16 cellular contexts compared by ENCODE assay signal in genomic region chr9:37924538-37924937, GRCh38. TPM values are rescaled to one million over a fixed set of nuclear protein-coding genes. Genes with fewer than 3 reads are reported as not detected.
DNase-seq lines count a peak whose midpoint lies in the region; ATAC-seq and TF ChIP-seq lines count a peak whose summit lies in the region.
"Had no signal": no experiment of that assay in that cellular context is flagged by ENCODE, and none has a peak within 500 bp of the region (broad histone marks: within the 10 kb centered on the region; RNA-seq: fewer than 3 reads in every experiment).

No MANE protein-coding gene starts in this region.

- H3K4me3 Mint-ChIP-seq in endodermal cell = no peak overlapping the region
- H3K4me3 Mint-ChIP-seq in stimulated activated naive B cell treated with anti-CD40 and anti-IgM and Interleukin-4, amounts not matched to agents 10 μg/mL and 1 μg/mL and 100 μg/mL, for 72 hours = no peak overlapping the region
- H3K4me3 Mint-ChIP-seq: CD4-positive, CD25-positive, alpha-beta regulatory T cell; CD8-positive, alpha-beta memory T cell had no signal

- H3K4me1 ChIP-seq in RWPE2 (ENCODE audit: insufficient read depth, poor library complexity, severe bottlenecking) (peaks cover 38% of the 10 kb centered on the region), endodermal cell (ENCODE audit: control insufficient read depth, insufficient read depth, low read length) (peaks cover 35% of the 10 kb centered on the region), osteoblast (ENCODE audit: insufficient read depth, low read length) (peaks cover 9% of the 10 kb centered on the region), esophagus squamous epithelium (peaks cover 22 to 96% (median 37%) of the 10 kb centered on the region in 3 donors)

- peaks cover 17% of the 10 kb centered on the region for H3K36me3 Mint-ChIP-seq in endodermal cell (ENCODE audit: low read depth)
- peaks cover 0 to 2% of the 10 kb centered on the region in 2 donors for H3K36me3 Mint-ChIP-seq in stimulated activated naive B cell treated with anti-CD40 and anti-IgM and Interleukin-4, amounts not matched to agents 10 μg/mL and 1 μg/mL and 100 μg/mL, for 72 hours
- H3K36me3 Mint-ChIP-seq: CD4-positive, CD25-positive, alpha-beta regulatory T cell; CD8-positive, alpha-beta memory T cell had no signal

- H3K27me3 ChIP-seq in RWPE2 (ENCODE audit: insufficient read depth, poor library complexity, severe bottlenecking) (no peaks in the 10 kb centered on the region), endodermal cell (ENCODE audit: control insufficient read depth, insufficient read depth, low read length, poor library complexity, severe bottlenecking) (no peaks in the 10 kb centered on the region), osteoblast (ENCODE audit: insufficient read depth, low read length) (no peaks in the 10 kb centered on the region), esophagus squamous epithelium (no peaks in the 10 kb centered on the region)
- H3K27me3 ChIP-seq: BE2C had no signal

- no peak for TF ChIP-seq POLR2A in esophagus squamous epithelium (IDR thresholded peaks at IDR 0.05)

- H3K27ac Mint-ChIP-seq in endodermal cell = peak overlapping the region; percentile 23
- H3K27ac Mint-ChIP-seq in stimulated activated naive B cell treated with anti-CD40 and anti-IgM and Interleukin-4, amounts not matched to agents 10 μg/mL and 1 μg/mL and 100 μg/mL, for 72 hours = no peak overlapping the region
- H3K27ac Mint-ChIP-seq: CD4-positive, CD25-positive, alpha-beta regulatory T cell; CD8-positive, alpha-beta memory T cell had no signal

- no peak overlapping the region for H3K4me2 ChIP-seq in osteoblast (ENCODE audit: insufficient read depth, low read length)

- TF ChIP-seq CTCF in RWPE2 (IDR thresholded peaks at IDR 0.05; ENCODE audit: poor library complexity, severe bottlenecking) (no peak), endodermal cell (conservative IDR thresholded peaks at IDR 0.05) (no peak), osteoblast (IDR thresholded peaks at IDR 0.05; ENCODE audit: extremely low read depth, low read depth, low read length) (no peak), esophagus squamous epithelium (IDR thresholded peaks at IDR 0.05) (no peak)

- H3K9me3 ChIP-seq in RWPE2 (ENCODE audit: severe bottlenecking) (no peaks in the 10 kb centered on the region), endodermal cell (ENCODE audit: control insufficient read depth, low read length) (no peaks in the 10 kb centered on the region), osteoblast (ENCODE audit: low read depth, low read length) (no peaks in the 10 kb centered on the region), esophagus squamous epithelium (no peaks in the 10 kb centered on the region)
- H3K9me3 ChIP-seq: BE2C, HAP-1 had no signal

- peaks cover 27% of the 10 kb centered on the region for H4K20me1 ChIP-seq in osteoblast (ENCODE audit: insufficient read depth, low read length)

- H3K36me3 ChIP-seq in RWPE2 (ENCODE audit: low read depth) = peaks cover 23% of the 10 kb centered on the region
- H3K36me3 ChIP-seq in endodermal cell (ENCODE audit: control insufficient read depth, insufficient read depth, low read length) = peaks cover 29% of the 10 kb centered on the region
- peaks cover 4% of the 10 kb centered on the region for H3K36me3 ChIP-seq in osteoblast (ENCODE audit: insufficient read depth, low read length)
- peaks cover 0 to 23% (median 6%) of the 10 kb centered on the region in 3 donors for H3K36me3 ChIP-seq in esophagus squamous epithelium

- DNase-seq in RWPE2 (ENCODE audit: low spot score) = no peak
- DNase-seq in endodermal cell = no peak
- peak; percentile 17 for DNase-seq in osteoblast (ENCODE audit: insufficient read length, low spot score, missing footprints)
- no peak for DNase-seq in esophagus squamous epithelium (lab: John Stamatoyannopoulos, UW)
- DNase-seq in activated T-cell treated with anti-CD3 and anti-CD28 coated beads for 4 hours = no peak
- DNase-seq in stimulated activated naive B cell treated with anti-CD40 and anti-IgM and Interleukin-4, amounts not matched to agents 10 μg/mL and 1 μg/mL and 100 μg/mL, for 72 hours = no peak
- DNase-seq: BE2C; C1 segment of cervical spinal cord; CD4-positive, CD25-positive, alpha-beta regulatory T cell; COR-L47; DMS 273 treated with DMSO at 0.1 percent for 48 hours; DMS53; GM23248 had no signal

- H2AFZ ChIP-seq in osteoblast (ENCODE audit: low read length) = no peak overlapping the region
- H2AFZ ChIP-seq: GM23248 had no signal

- ATAC-seq in RWPE2 (ENCODE audit: low read depth) = no peak
- ATAC-seq in stimulated activated naive B cell treated with anti-CD40 and anti-IgM and Interleukin-4, amounts not matched to agents 10 μg/mL and 1 μg/mL and 100 μg/mL, for 72 hours (replicated peaks) = no peak

- H3K4me3 ChIP-seq in RWPE2 (ENCODE audit: severe bottlenecking) = no peak overlapping the region
- no peak overlapping the region for H3K4me3 ChIP-seq in endodermal cell (ENCODE audit: low read length)
- H3K4me3 ChIP-seq in osteoblast (ENCODE audit: insufficient read depth, low read length) = no peak overlapping the region
- H3K4me3 ChIP-seq in esophagus squamous epithelium = no peak overlapping the region
- H3K4me3 ChIP-seq: GM23248, HAP-1 had no signal

- H3K4me1 Mint-ChIP-seq in endodermal cell = peaks cover 61% of the 10 kb centered on the region
- peaks cover 2 to 5% of the 10 kb centered on the region in 2 donors for H3K4me1 Mint-ChIP-seq in stimulated activated naive B cell treated with anti-CD40 and anti-IgM and Interleukin-4, amounts not matched to agents 10 μg/mL and 1 μg/mL and 100 μg/mL, for 72 hours

- H3K27ac ChIP-seq in RWPE2 (ENCODE audit: poor library complexity, severe bottlenecking) (peak overlapping the region; percentile 22), endodermal cell (ENCODE audit: low read depth, low read length) (no peak overlapping the region), osteoblast (ENCODE audit: low read depth, low read length) (no peak overlapping the region), esophagus squamous epithelium (no peak overlapping the region)
- H3K27ac ChIP-seq: GM23248, HL-60 had no signal

- intact Hi-C loops in esophagus squamous epithelium (cut with DNase I) = no loop called here

- H3K79me2 ChIP-seq in osteoblast (ENCODE audit: insufficient read depth, low read length) = peaks cover 23% of the 10 kb centered on the region

- H3K27me3 Mint-ChIP-seq in endodermal cell (ENCODE audit: insufficient read depth) = no peaks in the 10 kb centered on the region
- H3K27me3 Mint-ChIP-seq in stimulated activated naive B cell treated with anti-CD40 and anti-IgM and Interleukin-4, amounts not matched to agents 10 μg/mL and 1 μg/mL and 100 μg/mL, for 72 hours = peaks cover 0 to 2% of the 10 kb centered on the region in 2 donors
- H3K27me3 Mint-ChIP-seq: CD4-positive, CD25-positive, alpha-beta regulatory T cell had no signal

- no peak overlapping the region for H3K9ac ChIP-seq in endodermal cell (ENCODE audit: extremely low read depth, low read length, poor library complexity, severe bottlenecking)
- H3K9ac ChIP-seq: GM23248 had no signal

- H3K9me3 Mint-ChIP-seq in endodermal cell = no peaks in the 10 kb centered on the region
- no peaks in the 10 kb centered on the region for H3K9me3 Mint-ChIP-seq in stimulated activated naive B cell treated with anti-CD40 and anti-IgM and Interleukin-4, amounts not matched to agents 10 μg/mL and 1 μg/mL and 100 μg/mL, for 72 hours
- H3K9me3 Mint-ChIP-seq: CD4-positive, CD25-positive, alpha-beta regulatory T cell; CD8-positive, alpha-beta memory T cell had no signal

RNA-seq across cellular contexts. Expression of gene SLC25A51, which starts 20.6 kb away (rescaled TPM):
- 10 to 100 TPM; 15.8 to 17.2 TPM for total RNA-seq in endodermal cell
- polyA plus RNA-seq in endodermal cell (2013, experiment 1 of 2) = 15.8 TPM
- polyA plus RNA-seq in endodermal cell (2013, experiment 2 of 2) = 16.7 TPM
- 114 and 119 TPM in 2 replicates for total RNA-seq in osteoblast
- total RNA-seq in esophagus squamous epithelium = 10 to 100 TPM; 18.2 to 30.3 (median 20.3) TPM
